Comparison of ENCODE assay signal across 17 cellular contexts in the genomic region with DNA sequence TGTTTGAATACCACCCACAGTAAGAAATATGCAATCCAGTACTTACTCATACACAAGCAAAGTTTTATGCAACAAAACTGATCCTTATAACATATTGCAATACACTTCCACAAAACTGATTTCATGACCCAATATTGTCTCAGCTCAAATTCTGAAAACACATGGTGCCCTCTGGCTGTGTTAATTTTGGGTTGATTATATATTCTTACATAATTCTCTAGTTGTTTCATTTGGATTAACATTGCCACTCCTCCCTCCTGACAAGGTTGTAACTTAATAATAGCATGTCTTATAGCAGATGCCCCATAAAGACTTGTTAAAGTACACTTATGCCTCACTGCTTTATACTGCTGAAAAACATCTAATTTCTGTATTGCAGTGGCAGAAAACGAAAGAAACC.
DNase-seq lines count a peak whose midpoint lies in the region; ATAC-seq and TF ChIP-seq lines count a peak whose summit lies in the region.
"Had no signal": no experiment of that assay in that cellular context is flagged by ENCODE, and none has a peak within 500 bp of the region (broad histone marks: within the 10 kb centered on the region; RNA-seq: fewer than 3 reads in every experiment).

No MANE protein-coding gene starts in this region.

- H3K9ac ChIP-seq in adipocyte (ENCODE audit: low read length) = peak overlapping the region; percentile 80

- H3K27me3 Mint-ChIP-seq in activated naive CD4-positive, alpha-beta T cell treated with anti-CD3 and anti-CD28 coated beads, Interleukin-2, amount 10 ng/mL, durations not matched to agents 7 days and 5 days = no peaks in the 10 kb centered on the region

- no peak for DNase-seq in activated naive CD4-positive, alpha-beta T cell treated with anti-CD3 and anti-CD28 coated beads, Interleukin-2, amount 10 ng/mL, durations not matched to agents 7 days and 5 days
- no peak for DNase-seq in activated naive CD4-positive, alpha-beta T cell treated with anti-CD3 and anti-CD28 coated beads, Interleukin-2, amount 50 U/mL, for 16 hours
- peak; percentile 68 for DNase-seq in adipocyte (ENCODE audit: low read depth)
- no peak for DNase-seq in prostate gland (ENCODE audit: low spot score)
- no peak for DNase-seq in vagina (ENCODE audit: extremely low spot score in 2 of 2)
- no peak for DNase-seq in occipital lobe (lab: John Stamatoyannopoulos, UW)
- DNase-seq in superior temporal gyrus (ENCODE audit: extremely low spot score) = no peak
- DNase-seq: activated CD4-positive, alpha-beta T cell treated with anti-CD3 and anti-CD28 coated beads, Interleukin-2, amount 50 U/mL, for 4 hours; cerebellar nuclear complex; heart right ventricle; HFFc6; kidney glomerular epithelial cell; NCI-H2081; stimulated activated CD4-positive, alpha-beta T cell treated with anti-CD3 and anti-CD28 coated beads, Interleukin-4, amount 100 ng/mL, for 1 hour had no signal

- TF ChIP-seq CTCF in prostate gland (IDR thresholded peaks at IDR 0.05) (no peak), vagina (IDR thresholded peaks at IDR 0.05) (no peak)

- 59% methylated on average over 1 of the region's 1 CpG for WGBS in prostate gland

- H3K27ac ChIP-seq in prostate gland (peak overlapping the region; percentile 70 to 84), vagina (peak overlapping the region; percentile 77)

- intact Hi-C loops in prostate gland (cut with DNase I) (loop anchor here (5.0 kb wide), 1 partner anchor 102 kb away; the partner anchor contains the start of gene FKBP5), vagina (cut with DNase I) (loop anchor here (2.0 kb wide), 1 partner anchor 63 kb away; no protein-coding TSS in a partner anchor)

- ATAC-seq in HG02642 (IDR thresholded peaks at IDR 0.05; ENCODE audit: poor library complexity, unreplicated experiment) = no peak
- ATAC-seq: activated naive CD4-positive, alpha-beta T cell treated with anti-CD3 and anti-CD28 coated beads, Interleukin-2, amount 50 U/mL, for 72 hours; heart right ventricle had no signal

- CTCF ChIA-PET in activated naive CD4-positive, alpha-beta T cell treated with anti-CD3 and anti-CD28 coated beads, Interleukin-2, amount 10 ng/mL, durations not matched to agents 7 days and 5 days (lab: Charles Lee) = interaction anchor here (0.7 to 9.2 kb wide), 6 partner anchors 34 to 290 kb away, joined by 3 to 169 read pairs (median 8); partner anchors contain the start of gene ARMC12

- H3K4me1 ChIP-seq in adipocyte (ENCODE audit: control insufficient read depth, insufficient read depth, low read length) (peaks cover 87% of the 10 kb centered on the region), prostate gland (replicated peaks) (peaks cover 15% of the 10 kb centered on the region), vagina (peaks cover 72% of the 10 kb centered on the region)

- no peaks in the 10 kb centered on the region for H3K27me3 ChIP-seq in adipocyte (replicated peaks; ENCODE audit: control insufficient read depth, insufficient read depth, low read length)
- no peaks in the 10 kb centered on the region for H3K27me3 ChIP-seq in prostate gland (replicated peaks; ENCODE audit: insufficient read depth)
- no peaks in the 10 kb centered on the region for H3K27me3 ChIP-seq in vagina
- H3K27me3 ChIP-seq: heart right ventricle had no signal

- no peaks in the 10 kb centered on the region for H3K9me3 Mint-ChIP-seq in activated naive CD4-positive, alpha-beta T cell treated with anti-CD3 and anti-CD28 coated beads, Interleukin-2, amount 10 ng/mL, durations not matched to agents 7 days and 5 days
- H3K9me3 Mint-ChIP-seq: activated naive CD4-positive, alpha-beta T cell treated with anti-CD3 and anti-CD28 coated beads, Interleukin-2, amount 50 U/mL, for 72 hours; HFFc6; T-helper 2 cell treated with Interferon-gamma antibody and Interleukin-4, amounts not matched to agents 5 μg/mL and 100 μg/mL, for 36 hours had no signal

- H3K4me3 Mint-ChIP-seq in activated naive CD4-positive, alpha-beta T cell treated with anti-CD3 and anti-CD28 coated beads, Interleukin-2, amount 10 ng/mL, durations not matched to agents 7 days and 5 days = no peak overlapping the region
- H3K4me3 Mint-ChIP-seq: HFFc6; T-helper 2 cell treated with Interferon-gamma antibody and Interleukin-4, amounts not matched to agents 5 μg/mL and 100 μg/mL, for 36 hours had no signal

- peaks cover 57% of the 10 kb centered on the region for H3K4me1 Mint-ChIP-seq in activated naive CD4-positive, alpha-beta T cell treated with anti-CD3 and anti-CD28 coated beads, Interleukin-2, amount 10 ng/mL, durations not matched to agents 7 days and 5 days

- peaks cover 36% of the 10 kb centered on the region for H3K36me3 Mint-ChIP-seq in activated naive CD4-positive, alpha-beta T cell treated with anti-CD3 and anti-CD28 coated beads, Interleukin-2, amount 10 ng/mL, durations not matched to agents 7 days and 5 days

- no peak for TF ChIP-seq POLR2A in prostate gland (IDR thresholded peaks at IDR 0.05)
- no peak for TF ChIP-seq POLR2A in vagina (IDR thresholded peaks at IDR 0.05)

- H3K36me3 ChIP-seq in adipocyte (ENCODE audit: control insufficient read depth, insufficient read depth, low read length, severe bottlenecking) = peaks cover 83% of the 10 kb centered on the region
- H3K36me3 ChIP-seq in prostate gland = peaks cover 0 to 9% of the 10 kb centered on the region in 2 donors
- peaks cover 0 to 75% of the 10 kb centered on the region in 2 donors for H3K36me3 ChIP-seq in vagina

- H3K4me3 ChIP-seq in adipocyte (ENCODE audit: low read length) (peak overlapping the region; percentile 23), prostate gland (no peak overlapping the region), vagina (no peak overlapping the region)
- H3K4me3 ChIP-seq: heart right ventricle had no signal

- H3K9me3 ChIP-seq in adipocyte (ENCODE audit: control insufficient read depth, low read length) (no peaks in the 10 kb centered on the region), prostate gland (no peaks in the 10 kb centered on the region), vagina (no peaks in the 10 kb centered on the region)
- H3K9me3 ChIP-seq: heart right ventricle had no signal

- peak overlapping the region; percentile 74 for H3K27ac Mint-ChIP-seq in activated naive CD4-positive, alpha-beta T cell treated with anti-CD3 and anti-CD28 coated beads, Interleukin-2, amount 10 ng/mL, durations not matched to agents 7 days and 5 days
- H3K27ac Mint-ChIP-seq: HFFc6 had no signal
